ENCODE assay signal across 26 cellular contexts in the genomic region with DNA sequence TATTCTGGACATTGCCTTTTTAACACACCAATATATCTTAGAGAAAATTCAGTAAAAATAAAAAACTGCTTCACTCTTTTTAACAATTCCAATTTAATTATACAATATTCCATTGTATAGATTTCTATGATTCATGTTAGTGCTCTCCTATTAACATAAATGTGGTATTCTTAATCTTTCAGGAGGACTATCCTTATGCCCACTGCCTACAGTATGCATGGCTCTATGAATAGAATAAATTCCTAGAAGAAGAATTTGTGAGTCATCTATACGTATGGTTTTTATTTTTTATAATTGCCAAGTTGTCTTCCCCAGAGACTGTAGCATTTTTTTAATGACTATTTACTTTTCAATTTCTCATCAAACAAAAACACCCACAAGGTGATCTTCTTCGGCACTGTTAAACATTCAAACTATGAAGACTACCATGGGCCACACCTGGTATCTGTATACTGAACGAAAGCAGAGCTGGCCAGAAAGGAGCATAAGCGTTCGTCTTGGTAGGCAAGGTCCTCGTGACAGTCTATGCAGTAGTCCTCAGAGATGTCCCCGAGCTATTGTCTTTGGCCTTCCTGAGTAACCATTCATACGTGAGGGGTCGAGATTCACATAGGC.
"Had no signal": no experiment of that assay in that cellular context is flagged by ENCODE, and none has a peak within 500 bp of the region (broad histone marks: within the 10 kb centered on the region; RNA-seq: fewer than 3 reads in every experiment).

No MANE protein-coding gene starts in this region.

- H3K27ac Mint-ChIP-seq: activated naive CD4-positive, alpha-beta T cell treated with anti-CD3 and anti-CD28 coated beads, Interleukin-2, amount 50 U/mL, for 72 hours; activated T-cell treated with anti-CD3 and anti-CD28 coated beads, Interleukin-2, amount 50 U/mL, for 72 hours; mesothelial cell of epicardium; stimulated activated memory B cell treated with anti-CD40 and anti-IgM and Interleukin-4, amounts not matched to agents 10 μg/mL and 1 μg/mL and 100 μg/mL, for 72 hours; stimulated activated naive CD8-positive, alpha-beta T cell treated with anti-CD3 and anti-CD28 coated beads, Interleukin-15, amount 100 ng/mL, for 72 hours; type B pancreatic cell had no signal

- H3K4me3 Mint-ChIP-seq: activated T-cell treated with anti-CD3 and anti-CD28 coated beads, Interleukin-2, amount 50 U/mL, for 72 hours; central memory CD8-positive, alpha-beta T cell; mesothelial cell of epicardium; naive B cell; stimulated activated memory B cell treated with anti-CD40 and anti-IgM and Interleukin-4, amounts not matched to agents 10 μg/mL and 1 μg/mL and 100 μg/mL, for 72 hours; stimulated activated naive CD8-positive, alpha-beta T cell treated with anti-CD3 and anti-CD28 coated beads, Interleukin-15, amount 100 ng/mL, for 72 hours; type B pancreatic cell had no signal

- ATAC-seq: activated naive CD4-positive, alpha-beta T cell treated with anti-CD3 and anti-CD28 coated beads, Interleukin-2, amount 50 U/mL, for 72 hours; activated T-cell treated with anti-CD3 and anti-CD28 coated beads, Interleukin-2, amount 50 U/mL, for 72 hours; gastrocnemius medialis; left colon; pancreas; stimulated activated memory B cell treated with anti-CD40 and anti-IgM and Interleukin-4, amounts not matched to agents 10 μg/mL and 1 μg/mL and 100 μg/mL, for 72 hours; stimulated activated naive CD8-positive, alpha-beta T cell treated with anti-CD3 and anti-CD28 coated beads, Interleukin-15, amount 100 ng/mL, for 72 hours had no signal

- H3K27me3 Mint-ChIP-seq: central memory CD8-positive, alpha-beta T cell; naive B cell; stimulated activated memory B cell treated with anti-CD40 and anti-IgM and Interleukin-4, amounts not matched to agents 10 μg/mL and 1 μg/mL and 100 μg/mL, for 72 hours; stimulated activated naive CD8-positive, alpha-beta T cell treated with anti-CD3 and anti-CD28 coated beads, Interleukin-15, amount 100 ng/mL, for 72 hours; type B pancreatic cell had no signal

- H3K9me3 Mint-ChIP-seq: activated naive CD4-positive, alpha-beta T cell treated with anti-CD3 and anti-CD28 coated beads, Interleukin-2, amount 50 U/mL, for 72 hours; activated T-cell treated with anti-CD3 and anti-CD28 coated beads, Interleukin-2, amount 50 U/mL, for 72 hours; central memory CD8-positive, alpha-beta T cell; mesothelial cell of epicardium; naive B cell; stimulated activated memory B cell treated with anti-CD40 and anti-IgM and Interleukin-4, amounts not matched to agents 10 μg/mL and 1 μg/mL and 100 μg/mL, for 72 hours; stimulated activated naive CD8-positive, alpha-beta T cell treated with anti-CD3 and anti-CD28 coated beads, Interleukin-15, amount 100 ng/mL, for 72 hours; type B pancreatic cell had no signal

- DNase-seq: activated CD4-positive, alpha-beta T cell treated with anti-CD3 and anti-CD28 coated beads for 4 hours; activated CD4-positive, alpha-beta T cell treated with anti-CD3 and anti-CD28 coated beads, Interleukin-2, amount 50 U/mL, for 4 hours; activated naive CD4-positive, alpha-beta T cell; activated T-cell treated with anti-CD3 and anti-CD28 coated beads for 4 hours; activated T-cell treated with anti-CD3 and anti-CD28 coated beads, Interleukin-2, amount 50 U/mL, for 72 hours; dermis blood vessel endothelial cell; effector CD4-positive, alpha-beta T cell; gastrocnemius medialis; glutamatergic neuron; kidney; left colon; naive B cell; pancreas; retina; stimulated activated CD4-positive, alpha-beta T cell treated with anti-CD3 and anti-CD28 coated beads, Interleukin-1b, Interleukin-23, amount 100 ng/mL, for 48 hours; stimulated activated CD4-positive, alpha-beta T cell treated with anti-CD3 and anti-CD28 coated beads, Interleukin-4, amount 100 ng/mL, for 4 hours; stimulated activated CD8-positive, alpha-beta memory T cell treated with anti-CD3 and anti-CD28 coated beads, Interleukin-4, amount 100 ng/mL, for 48 hours; stimulated activated naive CD8-positive, alpha-beta T cell treated with anti-CD3 and anti-CD28 coated beads, Interleukin-15, amount 100 ng/mL, for 72 hours; substantia nigra; T-helper 9 cell had no signal

- FAIRE-seq: kidney, pancreas, TTC549 had no signal

- H3K4me1 Mint-ChIP-seq: naive B cell; stimulated activated memory B cell treated with anti-CD40 and anti-IgM and Interleukin-4, amounts not matched to agents 10 μg/mL and 1 μg/mL and 100 μg/mL, for 72 hours had no signal
